Comparison of ENCODE assay signal across 32 cellular contexts in the genomic region with DNA sequence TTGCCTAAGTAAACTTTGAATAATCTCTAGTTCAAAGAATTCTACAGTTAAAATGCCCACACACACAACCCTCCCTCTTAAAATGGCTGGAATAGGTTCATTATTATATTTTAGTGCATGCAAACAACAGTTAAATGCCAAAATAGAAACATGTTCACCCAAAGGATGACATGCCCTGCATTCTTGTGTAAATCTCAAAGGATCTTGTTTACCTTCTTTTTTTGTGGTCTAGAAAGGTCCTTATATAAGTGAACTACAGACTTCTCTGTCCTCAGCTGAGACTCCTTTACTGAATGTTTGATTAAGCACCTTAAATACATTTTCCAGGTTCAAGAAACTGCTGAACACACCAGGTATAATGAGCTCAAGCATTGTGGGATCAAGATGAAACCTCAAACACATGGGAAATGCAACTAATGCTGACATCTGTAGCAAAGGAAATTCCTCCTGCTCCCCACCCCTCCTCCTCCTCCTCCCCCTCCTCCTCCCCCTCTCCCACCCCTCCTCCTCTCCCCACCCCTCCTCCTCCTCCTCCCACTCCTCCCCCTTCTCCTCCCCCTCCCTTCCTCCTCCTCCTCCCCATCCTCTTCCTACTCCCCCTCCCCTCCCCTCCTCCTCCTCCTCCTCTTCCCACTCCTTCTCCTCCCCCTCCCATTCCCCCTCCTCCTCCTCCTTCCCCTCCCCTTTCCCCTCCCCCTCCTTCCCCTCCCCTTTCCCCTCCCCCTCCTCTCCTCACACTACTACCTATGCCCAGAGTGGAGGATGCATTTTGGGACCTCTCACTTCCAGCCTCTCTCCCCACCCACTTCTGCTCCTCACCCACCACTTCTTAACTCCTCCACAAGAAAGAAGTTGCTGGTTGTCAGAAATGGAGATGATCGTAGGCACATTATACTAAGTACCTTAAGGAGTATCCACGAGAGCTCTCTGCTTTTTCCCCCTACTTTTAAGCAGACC.
DNase-seq lines count a peak whose midpoint lies in the region; ATAC-seq and TF ChIP-seq lines count a peak whose summit lies in the region.
"Had no signal": no experiment of that assay in that cellular context is flagged by ENCODE, and none has a peak within 500 bp of the region (broad histone marks: within the 10 kb centered on the region; RNA-seq: fewer than 3 reads in every experiment).

No MANE protein-coding gene starts in this region.

- H4K20me1 ChIP-seq in DND-41 (ENCODE audit: insufficient read depth, low read length) = no peaks in the 10 kb centered on the region

- peak overlapping the region; percentile 97 for H3K27ac Mint-ChIP-seq in HFFc6
- H3K27ac Mint-ChIP-seq: activated CD4-positive, alpha-beta T cell treated with anti-CD3 and anti-CD28 coated beads for 36 hours; activated naive CD8-positive, alpha-beta T cell treated with anti-CD3 and anti-CD28 coated beads for 36 hours; CD8-positive, alpha-beta memory T cell; nephron; T-helper 17 cell had no signal

- H3K27me3 ChIP-seq in DND-41 (ENCODE audit: insufficient read depth, low read length, poor library complexity) (no peaks in the 10 kb centered on the region), prostate gland (replicated peaks; ENCODE audit: insufficient read depth) (no peaks in the 10 kb centered on the region)
- H3K27me3 ChIP-seq: ascending aorta, BE2C, gastroesophageal sphincter, hepatocyte, ovary, right atrium auricular region, spleen had no signal

- intact Hi-C loops in prostate gland (cut with DNase I) = no loop called here

- no peak overlapping the region for H3K9ac ChIP-seq in DND-41 (ENCODE audit: low read depth, low read length)

- no peak for TF ChIP-seq CTCF in DND-41 (IDR thresholded peaks at IDR 0.05; ENCODE audit: borderline replicate concordance, extremely low read depth, low read length, poor library complexity, severe bottlenecking)
- no peak for TF ChIP-seq CTCF in HFFc6 (IDR thresholded peaks at IDR 0.05)
- no peak for TF ChIP-seq CTCF in astrocyte of the spinal cord (IDR thresholded peaks at IDR 0.05; ENCODE audit: low read depth, low read length)
- no peak for TF ChIP-seq CTCF in prostate gland (IDR thresholded peaks at IDR 0.05)

- H3K79me2 ChIP-seq in DND-41 (ENCODE audit: insufficient read depth, low read length) = no peaks in the 10 kb centered on the region
- H3K79me2 ChIP-seq: hepatocyte had no signal

- H2AFZ ChIP-seq in DND-41 (ENCODE audit: low read depth, low read length) = no peak overlapping the region
- H2AFZ ChIP-seq: hepatocyte had no signal

- in situ Hi-C loops in astrocyte of the spinal cord (cut with HindIII; ENCODE audit: low sequenced_read_pairs) = no loop called here

- peak overlapping the region; percentile 52; the same call in 1 of the 2 replicates for H3K4me3 Mint-ChIP-seq in HFFc6
- H3K4me3 Mint-ChIP-seq: activated CD4-positive, alpha-beta T cell treated with anti-CD3 and anti-CD28 coated beads for 36 hours; activated naive CD8-positive, alpha-beta T cell treated with anti-CD3 and anti-CD28 coated beads for 36 hours; CD8-positive, alpha-beta memory T cell; central memory CD8-positive, alpha-beta T cell; nephron; T-helper 17 cell had no signal

- peaks cover 22% of the 10 kb centered on the region for H3K36me3 Mint-ChIP-seq in HFFc6 (ENCODE audit: low read depth)
- H3K36me3 Mint-ChIP-seq: CD8-positive, alpha-beta memory T cell had no signal

- H3K9me3 ChIP-seq in DND-41 (ENCODE audit: insufficient read depth, low read length, severe bottlenecking) (no peaks in the 10 kb centered on the region), prostate gland (no peaks in the 10 kb centered on the region)
- H3K9me3 ChIP-seq: BE2C, gastroesophageal sphincter, ovary, right atrium auricular region had no signal

- H3K27me3 Mint-ChIP-seq in HFFc6 (ENCODE audit: insufficient read depth) = no peaks in the 10 kb centered on the region
- H3K27me3 Mint-ChIP-seq: central memory CD8-positive, alpha-beta T cell had no signal

- 67% methylated on average over 2 of the region's 2 CpGs for WGBS in prostate gland

- H3K4me1 ChIP-seq in DND-41 (ENCODE audit: insufficient read depth, low read length) (peaks cover 19% of the 10 kb centered on the region), prostate gland (replicated peaks) (no peaks in the 10 kb centered on the region)
- H3K4me1 ChIP-seq: ascending aorta, right atrium auricular region, spleen had no signal

- no peak for TF ChIP-seq POLR2A in prostate gland (IDR thresholded peaks at IDR 0.05)

- H3K27ac ChIP-seq in DND-41 (ENCODE audit: low read length) = no peak overlapping the region
- H3K27ac ChIP-seq in prostate gland = no peak overlapping the region
- H3K27ac ChIP-seq: ascending aorta, gastroesophageal sphincter, hepatocyte, ovary, right atrium auricular region, RWPE1, spleen had no signal

- ATAC-seq in DND-41 (ENCODE audit: insufficient read depth, low read depth) = peak; percentile 25; the same call in 1 of the 3 replicates
- ATAC-seq: activated CD4-positive, alpha-beta T cell treated with anti-CD3 and anti-CD28 coated beads for 36 hours; gastroesophageal sphincter; T-helper 17 cell had no signal

- no peak overlapping the region for H3K4me3 ChIP-seq in DND-41 (ENCODE audit: low read depth in 1 of 2, low read length in 2 of 2)
- no peak overlapping the region for H3K4me3 ChIP-seq in astrocyte of the spinal cord (ENCODE audit: low read depth, low read length)
- H3K4me3 ChIP-seq in prostate gland = no peak overlapping the region
- H3K4me3 ChIP-seq: ascending aorta, gastroesophageal sphincter, hepatocyte, ovary, right atrium auricular region, spleen had no signal

- DNase-seq in DND-41 (no peak), HFFc6 (no peak), astrocyte of the spinal cord (ENCODE audit: low read depth, low spot score) (peak; percentile 20), iris pigment epithelial cell (ENCODE audit: low read depth) (peak; percentile 27), prostate gland (ENCODE audit: low spot score) (no peak), NCI-H2107 treated with DMSO at 0.1 percent for 48 hours (lab: John Stamatoyannopoulos, UW; ENCODE audit: unreplicated experiment) (no peak), NCI-H2029 treated with DMSO at 0.1 percent for 48 hours (lab: John Stamatoyannopoulos, UW) (no peak), GOT3 (lab: John Stamatoyannopoulos, UW) (no peak)
- DNase-seq: activated CD4-positive, alpha-beta T cell treated with anti-CD3 and anti-CD28 coated beads for 36 hours; activated CD8-positive, alpha-beta memory T cell treated with anti-CD3 and anti-CD28 coated beads for 24 hours; activated effector memory CD4-positive, alpha-beta T cell treated with Interleukin-2 at 50 U/mL for 16 hours; activated naive CD8-positive, alpha-beta T cell treated with anti-CD3 and anti-CD28 coated beads for 36 hours; BE2C; CD8-positive, alpha-beta memory T cell; dermis blood vessel endothelial cell; DMS 273 treated with DMSO at 0.1 percent for 48 hours; GF-D8; kidney glomerular epithelial cell; NCI-H1417; NCI-H2081 treated with DMSO at 0.1 percent for 48 hours; NCI-H446 treated with DMSO at 0.1 percent for 48 hours; ovary; spleen; T-helper 17 cell; trophoblast cell had no signal

- peaks cover 99% of the 10 kb centered on the region for H3K4me1 Mint-ChIP-seq in HFFc6 (ENCODE audit: low read depth)
- H3K4me1 Mint-ChIP-seq: central memory CD8-positive, alpha-beta T cell; nephron had no signal

- H3K4me2 ChIP-seq in DND-41 (ENCODE audit: insufficient read depth, low read length) = no peak overlapping the region
- H3K4me2 ChIP-seq: hepatocyte had no signal

- H3K9me3 Mint-ChIP-seq in HFFc6 = peaks cover 9% of the 10 kb centered on the region
- H3K9me3 Mint-ChIP-seq: CD8-positive, alpha-beta memory T cell; central memory CD8-positive, alpha-beta T cell had no signal

- H3K36me3 ChIP-seq in DND-41 (ENCODE audit: insufficient read depth, low read length) = no peaks in the 10 kb centered on the region
- no peaks in the 10 kb centered on the region for H3K36me3 ChIP-seq in prostate gland
- H3K36me3 ChIP-seq: ascending aorta, BE2C, gastroesophageal sphincter, ovary, right atrium auricular region, spleen had no signal

Comparison
In these comparisons a context has a peak if more than half of its experiments do, and no peak if none do; other contexts are left out.
1. DNase-seq: peak in astrocyte of the spinal cord (single experiment) and iris pigment epithelial cell (single experiment); none in DND-41 (single experiment), HFFc6 (single experiment), prostate gland (single experiment), NCI-H2107 treated with DMSO at 0.1 percent for 48 hours (single experiment), NCI-H2029 treated with DMSO at 0.1 percent for 48 hours (single experiment) and GOT3 (single experiment).